ENCODE assay signal across 1 cellular context in the genomic region with DNA sequence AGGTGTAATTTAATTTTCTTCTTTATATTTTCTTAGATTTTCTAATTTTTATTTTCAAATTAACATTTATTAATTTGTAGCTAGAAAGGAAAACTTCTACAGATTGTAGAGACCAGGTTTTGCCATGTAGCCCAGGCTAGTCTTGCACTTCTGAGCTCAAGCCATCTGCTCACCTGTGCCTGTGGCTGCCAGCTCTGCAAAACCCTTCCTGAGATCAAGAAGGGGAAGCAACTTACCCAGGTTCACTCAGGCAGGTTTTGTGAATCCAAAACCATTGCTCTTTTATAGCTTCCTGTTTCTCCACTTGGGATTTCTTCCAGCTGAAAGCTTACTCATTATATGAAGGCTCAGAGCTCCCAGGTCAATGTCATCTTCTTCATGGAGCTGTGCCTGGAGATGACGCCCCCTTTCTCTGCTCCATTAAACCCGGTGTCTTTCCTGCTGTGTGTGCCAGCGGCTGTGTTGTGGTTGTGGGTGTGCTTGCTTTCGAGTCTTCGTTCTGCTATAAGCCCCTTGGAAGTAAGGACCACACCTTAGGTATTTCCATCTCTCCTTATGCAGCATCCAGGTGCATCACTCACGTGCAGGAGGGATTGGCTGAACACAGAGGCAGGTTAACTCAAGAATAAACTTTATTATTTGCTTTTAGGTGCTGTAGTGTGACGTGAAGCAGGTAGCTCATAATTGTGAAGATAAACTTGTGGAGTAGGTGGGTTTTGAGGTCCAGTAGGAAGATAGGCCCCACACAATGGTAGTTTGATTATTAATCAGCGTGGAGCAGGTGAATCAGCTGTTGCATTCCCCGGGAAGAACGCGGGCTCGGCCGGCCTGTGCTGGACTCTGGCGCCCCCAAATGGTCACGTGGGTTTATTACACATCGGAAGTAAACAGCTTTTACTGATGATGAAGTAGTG.
TF ChIP-seq lines count a peak whose summit lies in the region.

No MANE protein-coding gene starts in this region.

TF ChIP-seq in HepG2, 621 proteins besides CTCF, POLR2A, EP300 and RAD21 (continued from another document):
- TF ChIP-seq, protein P1, sequence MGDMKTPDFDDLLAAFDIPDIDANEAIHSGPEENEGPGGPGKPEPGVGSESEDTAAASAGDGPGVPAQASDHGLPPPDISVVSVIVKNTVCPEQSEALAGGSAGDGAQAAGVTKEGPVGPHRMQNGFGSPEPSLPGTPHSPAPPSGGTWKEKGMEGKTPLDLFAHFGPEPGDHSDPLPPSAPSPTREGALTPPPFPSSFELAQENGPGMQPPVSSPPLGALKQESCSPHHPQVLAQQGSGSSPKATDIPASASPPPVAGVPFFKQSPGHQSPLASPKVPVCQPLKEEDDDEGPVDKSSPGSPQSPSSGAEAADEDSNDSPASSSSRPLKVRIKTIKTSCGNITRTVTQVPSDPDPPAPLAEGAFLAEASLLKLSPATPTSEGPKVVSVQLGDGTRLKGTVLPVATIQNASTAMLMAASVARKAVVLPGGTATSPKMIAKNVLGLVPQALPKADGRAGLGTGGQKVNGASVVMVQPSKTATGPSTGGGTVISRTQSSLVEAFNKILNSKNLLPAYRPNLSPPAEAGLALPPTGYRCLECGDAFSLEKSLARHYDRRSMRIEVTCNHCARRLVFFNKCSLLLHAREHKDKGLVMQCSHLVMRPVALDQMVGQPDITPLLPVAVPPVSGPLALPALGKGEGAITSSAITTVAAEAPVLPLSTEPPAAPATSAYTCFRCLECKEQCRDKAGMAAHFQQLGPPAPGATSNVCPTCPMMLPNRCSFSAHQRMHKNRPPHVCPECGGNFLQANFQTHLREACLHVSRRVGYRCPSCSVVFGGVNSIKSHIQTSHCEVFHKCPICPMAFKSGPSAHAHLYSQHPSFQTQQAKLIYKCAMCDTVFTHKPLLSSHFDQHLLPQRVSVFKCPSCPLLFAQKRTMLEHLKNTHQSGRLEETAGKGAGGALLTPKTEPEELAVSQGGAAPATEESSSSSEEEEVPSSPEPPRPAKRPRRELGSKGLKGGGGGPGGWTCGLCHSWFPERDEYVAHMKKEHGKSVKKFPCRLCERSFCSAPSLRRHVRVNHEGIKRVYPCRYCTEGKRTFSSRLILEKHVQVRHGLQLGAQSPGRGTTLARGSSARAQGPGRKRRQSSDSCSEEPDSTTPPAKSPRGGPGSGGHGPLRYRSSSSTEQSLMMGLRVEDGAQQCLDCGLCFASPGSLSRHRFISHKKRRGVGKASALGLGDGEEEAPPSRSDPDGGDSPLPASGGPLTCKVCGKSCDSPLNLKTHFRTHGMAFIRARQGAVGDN (CRISPR knock-in tag; IDR thresholded peaks at IDR 0.05) = peak; percentile 24; the same call in 1 of the 2 replicates
